In genomic region chr10:13439771-13440708, GRCh38 we compare ENCODE assay signal across 8 cellular contexts.
A peak's percentile ranks its signal among the peaks of the same experiment; 100 is the strongest.
DNase-seq lines count a peak whose midpoint lies in the region; ATAC-seq, FAIRE-seq and TF ChIP-seq lines count a peak whose summit lies in the region.

No MANE protein-coding gene starts in this region.

- H3K9me3 Mint-ChIP-seq in GM23338, result no peaks in the 10 kb centered on the region

- ATAC-seq in GM23338, result peak; percentile 87

- H3K27ac Mint-ChIP-seq in GM23338, result no peak overlapping the region

- H3K36me3 ChIP-seq in GM23338 (ENCODE audit: insufficient read depth), result no peaks in the 10 kb centered on the region

- no peak for FAIRE-seq in RCC 7860 (lab: Jason Lieb, UNC)

- peaks cover 20% of the 10 kb centered on the region for H3K27me3 Mint-ChIP-seq in GM23338 (ENCODE audit: insufficient read depth, low read depth, poor library complexity)

- H4K20me1 ChIP-seq in GM23338 (replicated peaks; ENCODE audit: insufficient read depth), result no peaks in the 10 kb centered on the region

- peaks cover 13% of the 10 kb centered on the region for H3K4me1 ChIP-seq in GM23338 (ENCODE audit: insufficient read depth)

- no peaks in the 10 kb centered on the region for H3F3A ChIP-seq in GM23338 (replicated peaks; ENCODE audit: low read depth)

- no peak overlapping the region for H3K27ac ChIP-seq in GM23338 (ENCODE audit: low read depth)

- no peaks in the 10 kb centered on the region for H3K79me2 ChIP-seq in GM23338 (replicated peaks; ENCODE audit: insufficient read depth)

- peaks cover 32% of the 10 kb centered on the region for H3K4me1 Mint-ChIP-seq in GM23338

- H3K4me2 ChIP-seq in GM23338, result peak overlapping the region; percentile 99

- no peaks in the 10 kb centered on the region for H3K36me3 Mint-ChIP-seq in GM23338 (ENCODE audit: low read depth)

- H3K27me3 ChIP-seq in GM23338 (ENCODE audit: insufficient read depth), result peaks cover 33% of the 10 kb centered on the region

- peak; percentile 18 for DNase-seq in COLO668 (lab: John Stamatoyannopoulos, UW; ENCODE audit: unreplicated experiment)
- DNase-seq in GM23338 (ENCODE audit: low spot score), result peak; percentile 83
- DNase-seq in NCI-H1436 (lab: John Stamatoyannopoulos, UW), result peak; percentile 42
- peak; percentile 24 to 49 (median 32) for DNase-seq in activated CD4-positive, CD25-positive, alpha-beta regulatory T cell (lab: John Stamatoyannopoulos, UW)
- DNase-seq in cardiac fibroblast (ENCODE audit: low read depth in 2 of 2), result peak; percentile 38 to 40
- peak; percentile 82 for DNase-seq in left kidney (ENCODE audit: low read depth, low spot score)
- DNase-seq in stimulated activated CD4-positive, alpha-beta T cell treated with anti-CD3 and anti-CD28 coated beads, Interleukin-2, amount 100 ng/mL, for 48 hours, result peak; percentile 62 to 70
- DNase-seq in RCC 7860 (ENCODE audit: low spot score), result no peak

- TF ChIP-seq CTCF in GM23338 (conservative IDR thresholded peaks at IDR 0.05; ENCODE audit: low read depth in 2 of 2) (peak; percentile 86 to 94), cardiac fibroblast (IDR thresholded peaks at IDR 0.05; ENCODE audit: low read depth, low read length) (peak; percentile 83)

- H3K4me3 ChIP-seq in GM23338, result peak overlapping the region; percentile 79
- H3K4me3 ChIP-seq in cardiac fibroblast (replicated peaks in 1 of 2; ENCODE audit: low read depth in 2 of 2, low read length in 2 of 2), result no peak overlapping the region

- peak overlapping the region; percentile 69 for H3K4me3 Mint-ChIP-seq in GM23338

- no peaks in the 10 kb centered on the region for H3K9me2 ChIP-seq in GM23338 (ENCODE audit: insufficient read depth)

- peak overlapping the region; percentile 100 for H2AFZ ChIP-seq in GM23338

TF ChIP-seq in GM23338, 12 proteins besides CTCF, POLR2A, EP300 and RAD21:
- TF ChIP-seq JUNB (IDR thresholded peaks at IDR 0.05; ENCODE audit: unreplicated experiment) (no peak), ZNF331 (CRISPR knock-in tag; IDR thresholded peaks at IDR 0.05; ENCODE audit: low read depth) (no peak), ZNF462 (CRISPR knock-in tag; IDR thresholded peaks at IDR 0.05) (no peak), CREB1 (CRISPR knock-in tag; IDR thresholded peaks at IDR 0.05; ENCODE audit: low read depth) (no peak), ZNF114 (CRISPR knock-in tag; IDR thresholded peaks at IDR 0.05) (no peak), EZH2 (IDR thresholded peaks at IDR 0.05; ENCODE audit: low read depth, unreplicated experiment) (no peak), POLR2AphosphoS5 (IDR thresholded peaks at IDR 0.05; ENCODE audit: low read depth) (no peak), NANOG (IDR thresholded peaks at IDR 0.05; ENCODE audit: borderline replicate concordance) (no peak), EZH2phosphoT487 (IDR thresholded peaks at IDR 0.05; ENCODE audit: unreplicated experiment) (no peak), ETS1 (IDR thresholded peaks at IDR 0.05) (no peak), STAT1 (IDR thresholded peaks at IDR 0.05; ENCODE audit: unreplicated experiment) (no peak), REST (IDR thresholded peaks at IDR 0.05; ENCODE audit: unreplicated experiment) (no peak)
TF ChIP-seq in GM23338: peak in this region for 0.
